ENCODE assay signal across 22 cellular contexts in the genomic region with DNA sequence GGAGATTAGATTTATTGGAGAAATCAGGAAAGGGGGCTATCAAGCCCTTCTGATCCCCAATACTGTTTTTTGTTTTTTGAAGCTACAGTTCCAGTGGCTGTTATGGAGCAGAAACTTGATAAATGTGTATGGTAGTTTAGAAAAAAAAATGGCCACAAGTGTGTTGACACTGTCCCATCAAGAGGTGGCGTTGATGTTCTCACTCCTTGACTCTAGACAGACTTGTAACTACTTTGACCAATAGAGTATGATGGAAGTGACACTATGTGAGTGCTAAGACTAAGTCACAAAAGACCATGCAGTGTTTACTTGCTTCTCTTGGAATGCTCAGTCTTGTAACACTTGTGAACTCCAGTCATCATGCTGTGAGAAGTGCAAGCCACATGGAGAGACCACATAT.
A peak's percentile ranks its signal among the peaks of the same experiment; 100 is the strongest.
DNase-seq lines count a peak whose midpoint lies in the region; ATAC-seq, FAIRE-seq and TF ChIP-seq lines count a peak whose summit lies in the region.
"Had no signal": no experiment of that assay in that cellular context is flagged by ENCODE, and none has a peak within 500 bp of the region (broad histone marks: within the 10 kb centered on the region; RNA-seq: fewer than 3 reads in every experiment).

No MANE protein-coding gene starts in this region.

- no peak for TF ChIP-seq EP300 in K562 (IDR thresholded peaks at IDR 0.05; ENCODE audit: low read length)

- no peaks in the 10 kb centered on the region for H3K79me2 ChIP-seq in K562 (ENCODE audit: control insufficient read depth, insufficient read depth, low read length)

- H3K4me3 ChIP-seq in K562 = no peak overlapping the region
- H3K4me3 ChIP-seq: GM23248, mucosa of descending colon, right lobe of liver had no signal

- no peaks in the 10 kb centered on the region for H3K27me3 ChIP-seq in K562 (ENCODE audit: control insufficient read depth in 2 of 2, insufficient read depth in 2 of 2, low read length in 2 of 2)
- no peaks in the 10 kb centered on the region for H3K27me3 ChIP-seq in foreskin keratinocyte
- H3K27me3 ChIP-seq: right lobe of liver had no signal

- in situ Hi-C loops in K562 (cut with MboI) (no loop called here), ACHN (cut with HindIII; ENCODE audit: low pct_ligation_motif_present, low pct_unique_long_range_greater_than_20kb, low sequenced_read_pairs) (no loop called here)

- intact Hi-C loops in K562 (cut with micrococcal nuclease) = no loop called here

- H3K9ac ChIP-seq in K562 (ENCODE audit: insufficient read depth in 1 of 2, low read depth in 2 of 2, low read length in 2 of 2) = no peak overlapping the region
- H3K9ac ChIP-seq: GM23248 had no signal

- WGBS in K562 (ENCODE audit: insufficient coverage, low coverage, missing lambda C conversion rate) = 0% methylated on average over 1 of the region's 1 CpG

- ATAC-seq in GM18499 (IDR thresholded peaks at IDR 0.05; ENCODE audit: insufficient read depth, unreplicated experiment) (peak; percentile 33), GM21723 (IDR thresholded peaks at IDR 0.05; ENCODE audit: unreplicated experiment) (peak; percentile 4), HG03342 (IDR thresholded peaks at IDR 0.05; ENCODE audit: unreplicated experiment) (peak; percentile 33), K562 (peak; percentile 21; the same call in 1 of the 3 replicates), foreskin keratinocyte (no peak)
- ATAC-seq: mucosa of descending colon, right lobe of liver, T-helper 17 cell had no signal

- no peak for TF ChIP-seq CTCF in K562 (IDR thresholded peaks at IDR 0.05 in 2 of 3, conservative IDR thresholded peaks at IDR 0.05 in 1 of 3; ENCODE audit: insufficient read depth in 2 of 3, low read depth in 1 of 3, low read length in 3 of 3)
- TF ChIP-seq CTCF in foreskin keratinocyte (conservative IDR thresholded peaks at IDR 0.05) = no peak

- POLR2A ChIA-PET in K562 (lab: Yijun Ruan, JAX) = interaction anchor here (0.6 kb wide), 1 partner anchor 201 kb away, joined by 3 read pairs; no protein-coding TSS in a partner anchor

- no peak overlapping the region for H3K27ac ChIP-seq in K562 (ENCODE audit: extremely low read depth, low read depth, low read length)
- H3K27ac ChIP-seq in foreskin keratinocyte = no peak overlapping the region
- H3K27ac ChIP-seq: GM23248, right lobe of liver had no signal

- no peak for TF ChIP-seq POLR2A in K562 (conservative IDR thresholded peaks at IDR 0.05)

- no peaks in the 10 kb centered on the region for H3K36me3 ChIP-seq in K562 (ENCODE audit: control insufficient read depth, insufficient read depth, low read length)
- H3K36me3 ChIP-seq: right lobe of liver had no signal

- DNase-seq in K562 (ENCODE audit: extremely low read depth in 1 of 4, low spot score in 3 of 4) (no peak), NCI-H748 treated with DMSO at 0.1 percent for 48 hours (lab: John Stamatoyannopoulos, UW) (no peak), foreskin keratinocyte (no peak), COR-L47 (lab: John Stamatoyannopoulos, UW) (no peak), ACHN (no peak)
- DNase-seq: activated CD4-positive, alpha-beta T cell treated with anti-CD3 and anti-CD28 coated beads, Interleukin-2, amount 50 U/mL, for 1 hour; DMS79; GM23248; mucosa of descending colon; NCI-H1930; NCI-H446; posterior cingulate gyrus; right lobe of liver; stimulated activated CD4-positive, alpha-beta T cell treated with anti-CD3 and anti-CD28 coated beads, Interleukin-15, amount 100 ng/mL, for 24 hours; stimulated activated CD8-positive, alpha-beta memory T cell treated with anti-CD3 and anti-CD28 coated beads, Interleukin-4, amount 100 ng/mL, for 48 hours; T-helper 17 cell had no signal

- H3K9me3 ChIP-seq in K562 (replicated peaks; ENCODE audit: control insufficient read depth, insufficient read depth, low read depth, low read length) = no peaks in the 10 kb centered on the region
- H3K9me3 ChIP-seq: mucosa of descending colon, right lobe of liver had no signal

- H2AFZ ChIP-seq in K562 (ENCODE audit: low read depth, low read length) = no peak overlapping the region
- H2AFZ ChIP-seq: GM23248 had no signal

- peak; percentile 67 for FAIRE-seq in K562 (lab: Jason Lieb, UNC)
- FAIRE-seq: A204.1, colon, keratinocyte had no signal

- no peak overlapping the region for H3K4me2 ChIP-seq in K562 (ENCODE audit: insufficient read depth, low read length)

- no peaks in the 10 kb centered on the region for H3K9me1 ChIP-seq in K562 (ENCODE audit: control insufficient read depth, insufficient read depth, low read length)

- TF ChIP-seq RAD21 in K562 (CRISPR knock-in tag; conservative IDR thresholded peaks at IDR 0.05 in 1 of 2, IDR thresholded peaks at IDR 0.05 in 1 of 2) = no peak

- CTCF ChIA-PET in K562 (lab: Yijun Ruan, JAX; ENCODE audit: low intra/inter-chr PET ratio) = no interaction called here

- no TSS peak for BruUV-seq in K562 (replicated peaks; lab: Mats Ljungman, UMichigan)

- no peaks in the 10 kb centered on the region for H3K4me1 ChIP-seq in K562 (replicated peaks in 1 of 2; ENCODE audit: control insufficient read depth in 2 of 2, insufficient read depth in 2 of 2, low read length in 2 of 2)
- H3K4me1 ChIP-seq in foreskin keratinocyte = no peaks in the 10 kb centered on the region
- H3K4me1 ChIP-seq: right lobe of liver had no signal

- H4K20me1 ChIP-seq in K562 (replicated peaks; ENCODE audit: control insufficient read depth, insufficient read depth, low read length) = no peaks in the 10 kb centered on the region

TF ChIP-seq in K562, 482 proteins besides CTCF, POLR2A, EP300 and RAD21 (continues in another document):
- TF ChIP-seq EZH2 (IDR thresholded peaks at IDR 0.05; ENCODE audit: borderline replicate concordance, low read depth, low read length) = no peak
- TF ChIP-seq NFE2L1 (tag; IDR thresholded peaks at IDR 0.05; ENCODE audit: borderline replicate concordance, low read depth) = no peak
- TF ChIP-seq, protein P1, sequence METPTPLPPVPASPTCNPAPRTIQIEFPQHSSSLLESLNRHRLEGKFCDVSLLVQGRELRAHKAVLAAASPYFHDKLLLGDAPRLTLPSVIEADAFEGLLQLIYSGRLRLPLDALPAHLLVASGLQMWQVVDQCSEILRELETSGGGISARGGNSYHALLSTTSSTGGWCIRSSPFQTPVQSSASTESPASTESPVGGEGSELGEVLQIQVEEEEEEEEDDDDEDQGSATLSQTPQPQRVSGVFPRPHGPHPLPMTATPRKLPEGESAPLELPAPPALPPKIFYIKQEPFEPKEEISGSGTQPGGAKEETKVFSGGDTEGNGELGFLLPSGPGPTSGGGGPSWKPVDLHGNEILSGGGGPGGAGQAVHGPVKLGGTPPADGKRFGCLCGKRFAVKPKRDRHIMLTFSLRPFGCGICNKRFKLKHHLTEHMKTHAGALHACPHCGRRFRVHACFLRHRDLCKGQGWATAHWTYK (CRISPR knock-in tag; IDR thresholded peaks at IDR 0.05) = no peak
- TF ChIP-seq NFE2 (IDR thresholded peaks at IDR 0.05; ENCODE audit: low read depth) = no peak
- TF ChIP-seq ZNF77 (CRISPR knock-in tag; IDR thresholded peaks at IDR 0.05) = no peak
- TF ChIP-seq DPF2 (IDR thresholded peaks at IDR 0.05) = no peak
- no peak for TF ChIP-seq SIN3A (IDR thresholded peaks at IDR 0.05; ENCODE audit: borderline replicate concordance in 2 of 2, control insufficient read depth in 1 of 2, low read depth in 2 of 2, low read length in 2 of 2)
- no peak for TF ChIP-seq ZNF347 (CRISPR knock-in tag; IDR thresholded peaks at IDR 0.05; ENCODE audit: low read depth)
- TF ChIP-seq, protein P2, sequence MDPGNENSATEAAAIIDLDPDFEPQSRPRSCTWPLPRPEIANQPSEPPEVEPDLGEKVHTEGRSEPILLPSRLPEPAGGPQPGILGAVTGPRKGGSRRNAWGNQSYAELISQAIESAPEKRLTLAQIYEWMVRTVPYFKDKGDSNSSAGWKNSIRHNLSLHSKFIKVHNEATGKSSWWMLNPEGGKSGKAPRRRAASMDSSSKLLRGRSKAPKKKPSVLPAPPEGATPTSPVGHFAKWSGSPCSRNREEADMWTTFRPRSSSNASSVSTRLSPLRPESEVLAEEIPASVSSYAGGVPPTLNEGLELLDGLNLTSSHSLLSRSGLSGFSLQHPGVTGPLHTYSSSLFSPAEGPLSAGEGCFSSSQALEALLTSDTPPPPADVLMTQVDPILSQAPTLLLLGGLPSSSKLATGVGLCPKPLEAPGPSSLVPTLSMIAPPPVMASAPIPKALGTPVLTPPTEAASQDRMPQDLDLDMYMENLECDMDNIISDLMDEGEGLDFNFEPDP (CRISPR knock-in tag; IDR thresholded peaks at IDR 0.05) = no peak
- no peak for TF ChIP-seq HDAC6 (IDR thresholded peaks at IDR 0.05; ENCODE audit: low read depth, low read length)
- TF ChIP-seq RBBP5 (IDR thresholded peaks at IDR 0.05; ENCODE audit: borderline replicate concordance, insufficient read depth, low read length, poor library complexity, severe bottlenecking) = no peak
- TF ChIP-seq ZBTB8A (IDR thresholded peaks at IDR 0.05; ENCODE audit: partially characterized antibody) = no peak
- TF ChIP-seq, protein P3, sequence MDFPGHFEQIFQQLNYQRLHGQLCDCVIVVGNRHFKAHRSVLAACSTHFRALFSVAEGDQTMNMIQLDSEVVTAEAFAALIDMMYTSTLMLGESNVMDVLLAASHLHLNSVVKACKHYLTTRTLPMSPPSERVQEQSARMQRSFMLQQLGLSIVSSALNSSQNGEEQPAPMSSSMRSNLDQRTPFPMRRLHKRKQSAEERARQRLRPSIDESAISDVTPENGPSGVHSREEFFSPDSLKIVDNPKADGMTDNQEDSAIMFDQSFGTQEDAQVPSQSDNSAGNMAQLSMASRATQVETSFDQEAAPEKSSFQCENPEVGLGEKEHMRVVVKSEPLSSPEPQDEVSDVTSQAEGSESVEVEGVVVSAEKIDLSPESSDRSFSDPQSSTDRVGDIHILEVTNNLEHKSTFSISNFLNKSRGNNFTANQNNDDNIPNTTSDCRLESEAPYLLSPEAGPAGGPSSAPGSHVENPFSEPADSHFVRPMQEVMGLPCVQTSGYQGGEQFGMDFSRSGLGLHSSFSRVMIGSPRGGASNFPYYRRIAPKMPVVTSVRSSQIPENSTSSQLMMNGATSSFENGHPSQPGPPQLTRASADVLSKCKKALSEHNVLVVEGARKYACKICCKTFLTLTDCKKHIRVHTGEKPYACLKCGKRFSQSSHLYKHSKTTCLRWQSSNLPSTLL (IDR thresholded peaks at IDR 0.05) = no peak
- TF ChIP-seq ETV1 (tag; conservative IDR thresholded peaks at IDR 0.05; ENCODE audit: low read depth) = no peak
- TF ChIP-seq RB1 (IDR thresholded peaks at IDR 0.05; ENCODE audit: low read depth) = no peak
- TF ChIP-seq NR2C1 (IDR thresholded peaks at IDR 0.05) = no peak
- no peak for TF ChIP-seq NR2C1 (tag; IDR thresholded peaks at IDR 0.05)
- TF ChIP-seq CREB1 (IDR thresholded peaks at IDR 0.05) = no peak
- no peak for TF ChIP-seq CREB1 (CRISPR knock-in tag; IDR thresholded peaks at IDR 0.05)
